In the genomic region with DNA sequence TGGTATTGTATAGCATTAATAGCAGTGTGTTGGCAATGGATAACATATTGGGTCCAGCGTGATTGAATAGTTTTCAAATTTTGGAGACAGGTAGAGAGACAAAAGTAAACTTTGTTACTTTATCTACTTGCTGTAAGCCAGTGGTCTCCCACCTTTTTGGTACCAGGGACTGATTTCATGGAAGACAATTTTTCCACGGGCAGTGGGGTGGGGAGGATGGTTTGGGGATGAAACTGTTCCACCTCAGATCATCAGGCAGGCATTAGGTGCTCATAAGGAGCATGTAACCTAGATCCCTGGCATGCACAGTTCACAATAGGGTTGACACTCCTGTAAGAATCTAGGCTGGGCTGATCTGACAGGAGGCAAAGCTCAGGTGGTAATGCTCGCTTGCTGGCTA, we compare ENCODE assay signal across 26 cellular contexts. TPM values are rescaled to one million over a fixed set of nuclear protein-coding genes. Genes with fewer than 3 reads are reported as not detected.
"Had no signal": no experiment of that assay in that cellular context is flagged by ENCODE, and none has a peak within 500 bp of the region (broad histone marks: within the 10 kb centered on the region; RNA-seq: fewer than 3 reads in every experiment).

No MANE protein-coding gene starts in this region.

- H3K27me3 ChIP-seq: suprapubic skin, testis, thyroid gland, tibial artery, tibial nerve, transverse colon, upper lobe of left lung, upper lobe of right lung, uterus, vagina had no signal

- H3K4me1 ChIP-seq: stomach, suprapubic skin, testis, thyroid gland, tibial nerve, transverse colon, upper lobe of left lung, upper lobe of right lung, uterus, vagina had no signal

- H3K4me3 ChIP-seq: stomach, suprapubic skin, testis, thoracic aorta, thyroid gland, tibial artery, tibial nerve, transverse colon, upper lobe of left lung, upper lobe of right lung, uterus, vagina had no signal

- DNase-seq: stimulated activated CD4-positive, alpha-beta T cell treated with anti-CD3 and anti-CD28 coated beads, Interleukin-2, amount 100 ng/mL, for 48 hours; stimulated activated CD4-positive, alpha-beta T cell treated with anti-CD3 and anti-CD28 coated beads, Interleukin-4, amount 100 ng/mL, for 1 hour; stimulated activated CD4-positive, alpha-beta T cell treated with anti-CD3 and anti-CD28 coated beads, Interleukin-4, amount 100 ng/mL, for 24 hours; stimulated activated CD4-positive, alpha-beta T cell treated with anti-CD3 and anti-CD28 coated beads, Interleukin-4, amount 100 ng/mL, for 4 hours; stimulated activated CD8-positive, alpha-beta memory T cell treated with anti-CD3 and anti-CD28 coated beads, Interleukin-4, amount 100 ng/mL, for 48 hours; stimulated activated naive B cell treated with anti-CD40 and anti-IgM and Interleukin-4, amounts not matched to agents 10 μg/mL and 1 μg/mL and 100 μg/mL, for 72 hours; stimulated activated naive CD4-positive, alpha-beta T cell treated with Interleukin-2 at 50 U/mL for 16 hours; stimulated activated naive CD8-positive, alpha-beta T cell treated with anti-CD3 and anti-CD28 coated beads, Interleukin-15, amount 100 ng/mL, for 72 hours; stimulated activated naive CD8-positive, alpha-beta T cell treated with anti-CD3 and anti-CD28 coated beads, Interleukin-15, Interleukin-2, amounts not matched to agents 100 U/mL and 50 U/mL, for 24 hours; stomach; substantia nigra; testis; thyroid gland; tibial artery; transverse colon; trophoblast cell; upper lobe of left lung; upper lobe of right lung; uterus had no signal

- H3K27ac ChIP-seq: stomach, suprapubic skin, testis, thoracic aorta, thyroid gland, tibial artery, tibial nerve, transverse colon, upper lobe of left lung, upper lobe of right lung, uterus, vagina had no signal

- H3K36me3 ChIP-seq: stomach, suprapubic skin, thoracic aorta, thyroid gland, tibial artery, tibial nerve, transverse colon, upper lobe of left lung, upper lobe of right lung, uterus, vagina had no signal

- H3K9me3 ChIP-seq: stomach, suprapubic skin, testis, thoracic aorta, thyroid gland, tibial artery, tibial nerve, transverse colon, upper lobe of left lung, upper lobe of right lung, uterus, vagina had no signal

RNA-seq across cellular contexts. Expression of gene PROKR2, which starts 14.6 kb away (rescaled TPM):
- total RNA-seq: stomach, subcutaneous adipose tissue, suprapubic skin, thoracic aorta, thyroid gland, tibial nerve, transverse colon, upper lobe of left lung, upper lobe of right lung, ureter, urinary bladder, vagina had no signal
